In genomic region chr10:12834721-12835120, GRCh38 we compare ENCODE assay signal across 24 cellular contexts.
"Had no signal": no experiment of that assay in that cellular context is flagged by ENCODE, and none has a peak within 500 bp of the region (broad histone marks: within the 10 kb centered on the region; RNA-seq: fewer than 3 reads in every experiment).

No MANE protein-coding gene starts in this region.

- H3K36me3 ChIP-seq: colonic mucosa had no signal

- ATAC-seq: effector memory CD8-positive, alpha-beta T cell; esophagus mucosa; gastroesophageal sphincter; heart left ventricle; left colon; left lobe of liver; lower lobe of right lung had no signal

- H3K4me3 ChIP-seq: colonic mucosa, esophagus squamous epithelium, gastroesophageal sphincter, heart left ventricle, hepatocyte, left ventricle myocardium inferior, lower lobe of right lung had no signal

- H3K27me3 ChIP-seq: colonic mucosa, esophagus squamous epithelium, gastroesophageal sphincter, heart left ventricle, hepatocyte had no signal

- H3K9me3 ChIP-seq: colonic mucosa, esophagus squamous epithelium, gastroesophageal sphincter, heart left ventricle, left ventricle myocardium inferior, lower lobe of right lung had no signal

- H3K27ac ChIP-seq: colonic mucosa, esophagus squamous epithelium, gastroesophageal sphincter, heart left ventricle, hepatocyte, left ventricle myocardium inferior, lower lobe of right lung had no signal

- H3K4me2 ChIP-seq: hepatocyte had no signal

- H3K4me1 ChIP-seq: colonic mucosa had no signal

- DNase-seq: colonic mucosa; cortex of kidney; effector CD8-positive, alpha-beta T cell; effector memory CD8-positive, alpha-beta T cell; endodermal cell; erythroblast; esophagus squamous epithelium; foreskin fibroblast; foreskin melanocyte; heart left ventricle; hypothalamus; immature natural killer cell; islet precursor cell; kidney; kidney glomerular epithelial cell; left colon; left ventricle myocardium inferior; lower lobe of right lung; mesenchymal stem cell; midbrain had no signal

- H2AFZ ChIP-seq: hepatocyte had no signal
